ENCODE assay signal across 1 cellular context in genomic region chr2:34266908-34267697, GRCh38.
TF ChIP-seq lines count a peak whose summit lies in the region.

No MANE protein-coding gene starts in this region.

TF ChIP-seq in GM12878, 131 proteins besides CTCF, POLR2A, EP300 and RAD21 (continued from another document):
- TF ChIP-seq ZBTB4 (CRISPR knock-in tag; IDR thresholded peaks at IDR 0.05), result no peak
- TF ChIP-seq TBL1XR1 (IDR thresholded peaks at IDR 0.05; ENCODE audit: low read depth, low read length), result peak; percentile 50; the same call in 1 of the 2 replicates
- peak; percentile 26; the same call in 1 of the 2 replicates for TF ChIP-seq SREBF1 (IDR thresholded peaks at IDR 0.05; ENCODE audit: low read length)
- TF ChIP-seq NFXL1 (IDR thresholded peaks at IDR 0.05; ENCODE audit: borderline replicate concordance), result no peak
- 0 out of 4 replicates have a peak, but pooled peaks have one; percentile 32 for TF ChIP-seq BHLHE40 (IDR thresholded peaks at IDR 0.05; ENCODE audit: borderline replicate concordance in 1 of 2, low read depth in 2 of 2, low read length in 1 of 2)
- peak; percentile 67 for TF ChIP-seq NFIC (IDR thresholded peaks at IDR 0.05; ENCODE audit: low read depth, low read length)
- no peak for TF ChIP-seq BCLAF1 (IDR thresholded peaks at IDR 0.05)
- TF ChIP-seq SKIL (IDR thresholded peaks at IDR 0.05; ENCODE audit: low read depth, poor library complexity, severe bottlenecking), result peak; percentile 66
- TF ChIP-seq NR2F1 (conservative IDR thresholded peaks at IDR 0.05), result 0 out of 2 replicates have a peak, but pooled peaks have one; percentile 17
- TF ChIP-seq IRF4 (IDR thresholded peaks at IDR 0.05; ENCODE audit: low read depth, low read length), result 0 out of 2 replicates have a peak, but pooled peaks have one; percentile 23
- TF ChIP-seq BCL11A (IDR thresholded peaks at IDR 0.05; ENCODE audit: low read depth, low read length), result 0 out of 2 replicates have a peak, but pooled peaks have one; percentile 7
- TF ChIP-seq ATF7 (IDR thresholded peaks at IDR 0.05; ENCODE audit: low read depth), result peak; percentile 53; the same call in 1 of the 2 replicates
- TF ChIP-seq CEBPZ (IDR thresholded peaks at IDR 0.05; ENCODE audit: low read depth, low read length), result no peak
- TF ChIP-seq DPF2 (IDR thresholded peaks at IDR 0.05), result peak; percentile 79
- no peak for TF ChIP-seq TAF1 (IDR thresholded peaks at IDR 0.05; ENCODE audit: borderline replicate concordance, low read depth, low read length)
- TF ChIP-seq RUNX3 (IDR thresholded peaks at IDR 0.05; ENCODE audit: low read length), result 0 out of 2 replicates have a peak, but pooled peaks have one; percentile 19
- TF ChIP-seq TCF3 (IDR thresholded peaks at IDR 0.05; ENCODE audit: borderline replicate concordance, insufficient read depth, low read depth, low read length), result no peak
- TF ChIP-seq ZNF217 (IDR thresholded peaks at IDR 0.05), result peak; percentile 93
- no peak for TF ChIP-seq ZBED1 (IDR thresholded peaks at IDR 0.05; ENCODE audit: borderline replicate concordance)
- no peak for TF ChIP-seq MYC (IDR thresholded peaks at IDR 0.05; ENCODE audit: insufficient read depth, insufficient read length, insufficient replicate concordance, low read length, severe bottlenecking)
- no peak for TF ChIP-seq EZH2 (IDR thresholded peaks at IDR 0.05; ENCODE audit: borderline replicate concordance, control insufficient read depth, low read depth, low read length)
- TF ChIP-seq JUNB (IDR thresholded peaks at IDR 0.05), result peak; percentile 89
